In genomic region chr11:45102361-45102809, GRCh38 we compare ENCODE assay signal across 1 cellular context.
TF ChIP-seq lines count a peak whose summit lies in the region.

No MANE protein-coding gene starts in this region.

TF ChIP-seq in HepG2, 621 proteins besides CTCF, POLR2A, EP300 and RAD21 (continued from another document):
- TF ChIP-seq ZBTB39 (CRISPR knock-in tag; IDR thresholded peaks at IDR 0.05) (no peak), CHCHD3 (CRISPR knock-in tag; IDR thresholded peaks at IDR 0.05) (no peak), ZNF432 (CRISPR knock-in tag; IDR thresholded peaks at IDR 0.05; ENCODE audit: borderline replicate concordance) (no peak)
- TF ChIP-seq, protein P1, sequence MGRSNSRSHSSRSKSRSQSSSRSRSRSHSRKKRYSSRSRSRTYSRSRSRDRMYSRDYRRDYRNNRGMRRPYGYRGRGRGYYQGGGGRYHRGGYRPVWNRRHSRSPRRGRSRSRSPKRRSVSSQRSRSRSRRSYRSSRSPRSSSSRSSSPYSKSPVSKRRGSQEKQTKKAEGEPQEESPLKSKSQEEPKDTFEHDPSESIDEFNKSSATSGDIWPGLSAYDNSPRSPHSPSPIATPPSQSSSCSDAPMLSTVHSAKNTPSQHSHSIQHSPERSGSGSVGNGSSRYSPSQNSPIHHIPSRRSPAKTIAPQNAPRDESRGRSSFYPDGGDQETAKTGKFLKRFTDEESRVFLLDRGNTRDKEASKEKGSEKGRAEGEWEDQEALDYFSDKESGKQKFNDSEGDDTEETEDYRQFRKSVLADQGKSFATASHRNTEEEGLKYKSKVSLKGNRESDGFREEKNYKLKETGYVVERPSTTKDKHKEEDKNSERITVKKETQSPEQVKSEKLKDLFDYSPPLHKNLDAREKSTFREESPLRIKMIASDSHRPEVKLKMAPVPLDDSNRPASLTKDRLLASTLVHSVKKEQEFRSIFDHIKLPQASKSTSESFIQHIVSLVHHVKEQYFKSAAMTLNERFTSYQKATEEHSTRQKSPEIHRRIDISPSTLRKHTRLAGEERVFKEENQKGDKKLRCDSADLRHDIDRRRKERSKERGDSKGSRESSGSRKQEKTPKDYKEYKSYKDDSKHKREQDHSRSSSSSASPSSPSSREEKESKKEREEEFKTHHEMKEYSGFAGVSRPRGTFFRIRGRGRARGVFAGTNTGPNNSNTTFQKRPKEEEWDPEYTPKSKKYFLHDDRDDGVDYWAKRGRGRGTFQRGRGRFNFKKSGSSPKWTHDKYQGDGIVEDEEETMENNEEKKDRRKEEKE (IDR thresholded peaks at IDR 0.05), result no peak
